27 cellular contexts compared by ENCODE assay signal in the genomic region with DNA sequence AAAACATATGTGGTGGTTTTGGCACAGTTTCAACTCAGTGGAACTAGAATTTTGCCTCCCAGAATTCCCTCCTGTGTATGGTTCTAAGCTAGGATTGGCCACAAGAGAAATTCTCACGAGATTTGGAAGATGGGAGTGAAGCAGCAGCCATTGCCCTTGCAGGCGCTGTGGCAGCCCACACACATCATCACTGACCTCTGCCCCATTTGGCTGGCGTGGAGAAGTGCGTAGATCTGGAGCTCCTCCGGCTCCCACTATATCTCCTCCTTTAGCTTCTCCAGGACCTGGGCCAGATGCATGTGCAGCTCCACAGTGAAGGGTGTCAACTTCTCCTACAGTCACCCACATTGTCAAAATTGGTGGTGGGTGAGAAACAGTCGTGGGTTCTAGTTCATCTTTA.
"Had no signal": no experiment of that assay in that cellular context is flagged by ENCODE, and none has a peak within 500 bp of the region (broad histone marks: within the 10 kb centered on the region; RNA-seq: fewer than 3 reads in every experiment).

No MANE protein-coding gene starts in this region.

- H3K27ac ChIP-seq: adrenal gland, body of pancreas, breast epithelium, KMS-11, PC-9, SK-N-MC had no signal

- DNase-seq: activated CD4-positive, alpha-beta T cell treated with anti-CD3 and anti-CD28 coated beads, Interleukin-2, amount 10 ng/mL, durations not matched to agents 24 days and 14 days; activated CD4-positive, alpha-beta T cell treated with anti-CD3 and anti-CD28 coated beads, Interleukin-2, amount 50 U/mL, for 4 hours; activated CD8-positive, alpha-beta T cell treated with anti-CD3 and anti-CD28 coated beads, Interleukin-2, amount 10 ng/mL, durations not matched to agents 7 days and 5 days; activated gamma-delta T cell; activated naive CD4-positive, alpha-beta T cell treated with Interleukin-2 at 50 U/mL for 16 hours; activated T-cell treated with anti-CD3 and anti-CD28 coated beads, Interleukin-2, amount 50 U/mL, for 24 hours; adrenal gland; NCI-H1092 treated with DMSO at 0.1 percent for 48 hours; NCI-H1417; NCI-H146; NCI-H187 treated with DMSO at 0.1 percent for 48 hours; NCI-H2171 treated with DMSO at 0.1 percent for 48 hours; NCI-H2227 treated with DMSO at 0.1 percent for 48 hours; NCI-H510A treated with DMSO at 0.1 percent for 48 hours; NCI-H526 treated with DMSO at 0.1 percent for 48 hours; NCI-H82; PC-9; Right ventricle myocardium superior; T1000 had no signal

- H3K27me3 Mint-ChIP-seq: activated CD4-positive, alpha-beta T cell treated with anti-CD3 and anti-CD28 coated beads, Interleukin-2, amount 10 ng/mL, durations not matched to agents 24 days and 14 days; activated naive CD4-positive, alpha-beta T cell treated with anti-CD3 and anti-CD28 coated beads, Interleukin-2, amount 50 U/mL, for 24 hours; activated T-cell treated with anti-CD3 and anti-CD28 coated beads, Interleukin-2, amount 50 U/mL, for 24 hours had no signal

- H3K4me3 ChIP-seq: adrenal gland, body of pancreas, breast epithelium, PC-9, SK-N-MC had no signal

- H3K27ac Mint-ChIP-seq: activated CD4-positive, alpha-beta T cell treated with anti-CD3 and anti-CD28 coated beads, Interleukin-2, amount 10 ng/mL, durations not matched to agents 24 days and 14 days; activated CD8-positive, alpha-beta T cell treated with anti-CD3 and anti-CD28 coated beads, Interleukin-2, amount 10 ng/mL, durations not matched to agents 7 days and 5 days; activated naive CD4-positive, alpha-beta T cell treated with anti-CD3 and anti-CD28 coated beads, Interleukin-2, amount 50 U/mL, for 24 hours; activated T-cell treated with anti-CD3 and anti-CD28 coated beads, Interleukin-2, amount 50 U/mL, for 24 hours; activated T-helper 2 cell treated with anti-CD3 and anti-CD28 coated beads, Interferon-gamma antibody, Interleukin-2, Interleukin-4, amounts not matched to agents 10 μg/mL and 5 μg/mL and 100 μg/mL, durations not matched to agents 14 hours and 24 hours and 36 hours had no signal

- H3K4me3 Mint-ChIP-seq: activated CD4-positive, alpha-beta T cell treated with anti-CD3 and anti-CD28 coated beads, Interleukin-2, amount 10 ng/mL, durations not matched to agents 24 days and 14 days; activated CD8-positive, alpha-beta T cell treated with anti-CD3 and anti-CD28 coated beads, Interleukin-2, amount 10 ng/mL, durations not matched to agents 7 days and 5 days; activated naive CD4-positive, alpha-beta T cell treated with anti-CD3 and anti-CD28 coated beads, Interleukin-2, amount 50 U/mL, for 24 hours; activated T-cell treated with anti-CD3 and anti-CD28 coated beads, Interleukin-2, amount 50 U/mL, for 24 hours had no signal

- FAIRE-seq: astrocyte, TTC549 had no signal

- ATAC-seq: activated CD8-positive, alpha-beta T cell treated with anti-CD3 and anti-CD28 coated beads, Interleukin-2, amount 10 ng/mL, durations not matched to agents 7 days and 5 days had no signal

- H3K9me3 ChIP-seq: adrenal gland, body of pancreas, breast epithelium had no signal

- H3K36me3 Mint-ChIP-seq: activated naive CD4-positive, alpha-beta T cell treated with anti-CD3 and anti-CD28 coated beads, Interleukin-2, amount 50 U/mL, for 24 hours had no signal

- H3K9ac ChIP-seq: KMS-11 had no signal

- H3K9me3 Mint-ChIP-seq: activated CD4-positive, alpha-beta T cell treated with anti-CD3 and anti-CD28 coated beads, Interleukin-2, amount 10 ng/mL, durations not matched to agents 24 days and 14 days; activated naive CD4-positive, alpha-beta T cell treated with anti-CD3 and anti-CD28 coated beads, Interleukin-2, amount 50 U/mL, for 24 hours; activated T-cell treated with anti-CD3 and anti-CD28 coated beads, Interleukin-2, amount 50 U/mL, for 24 hours; activated T-helper 2 cell treated with anti-CD3 and anti-CD28 coated beads, Interferon-gamma antibody, Interleukin-2, Interleukin-4, amounts not matched to agents 10 μg/mL and 5 μg/mL and 100 μg/mL, durations not matched to agents 14 hours and 24 hours and 36 hours had no signal

- H3K4me1 Mint-ChIP-seq: activated CD4-positive, alpha-beta T cell treated with anti-CD3 and anti-CD28 coated beads, Interleukin-2, amount 10 ng/mL, durations not matched to agents 24 days and 14 days; activated naive CD4-positive, alpha-beta T cell treated with anti-CD3 and anti-CD28 coated beads, Interleukin-2, amount 50 U/mL, for 24 hours had no signal

- H3K4me1 ChIP-seq: adrenal gland, breast epithelium had no signal

- H3K36me3 ChIP-seq: adrenal gland, breast epithelium had no signal
